ENCODE assay signal across 8 cellular contexts in genomic region chr19:57351867-57352266, GRCh38. TPM values are rescaled to one million over a fixed set of nuclear protein-coding genes. Genes with fewer than 3 reads are reported as not detected.
A peak's percentile ranks its signal among the peaks of the same experiment; 100 is the strongest.
DNase-seq lines count a peak whose midpoint lies in the region; ATAC-seq, FAIRE-seq and TF ChIP-seq lines count a peak whose summit lies in the region.

No MANE protein-coding gene starts in this region.

- H3K27ac ChIP-seq in GM23338 (ENCODE audit: low read depth) (no peak overlapping the region), VCaP (peak overlapping the region; percentile 78), heart right ventricle (peak overlapping the region in 9 of 10 donors; percentile 81 to 94 (median 90)), skin epidermis (peak overlapping the region in 17 of 21 experiments; percentile 16 to 92 (median 84)), small intestine (ENCODE audit: low read depth in 1 of 2, low read length in 1 of 2) (no peak overlapping the region)

- ATAC-seq in GM23338 (peak; percentile 8), heart right ventricle (peak in 6 of 8 donors; percentile 2 to 24 (median 19)), GM19023 (IDR thresholded peaks at IDR 0.05; ENCODE audit: unreplicated experiment) (no peak), GM18861 (IDR thresholded peaks at IDR 0.05; ENCODE audit: unreplicated experiment) (no peak)

- peaks cover 13% of the 10 kb centered on the region for H3K4me1 Mint-ChIP-seq in GM23338

- peaks cover 28% of the 10 kb centered on the region for H3K79me2 ChIP-seq in GM23338 (replicated peaks; ENCODE audit: insufficient read depth)

- intact Hi-C loops in heart right ventricle (cut with DNase I) = loop anchor here in 4 of 10 donors (1.0 to 5.0 kb wide), 4 partner anchors 11 to 112 kb away; partner anchors contain the start of genes ZNF460 (in 2 of the 4), ZNF805 (in 2 of the 4), TRAPPC2B (in 1 of the 4) and ZNF547 (in 1 of the 4)

- peaks cover 0 to 38% (median 3%) of the 10 kb centered on the region in 11 donors for H3K9me3 ChIP-seq in heart right ventricle
- H3K9me3 ChIP-seq in small intestine (ENCODE audit: control insufficient read depth, low read depth) = no peaks in the 10 kb centered on the region

- no peaks in the 10 kb centered on the region for H3K9me2 ChIP-seq in GM23338 (ENCODE audit: insufficient read depth)

- TF ChIP-seq CTCF in GM23338 (conservative IDR thresholded peaks at IDR 0.05; ENCODE audit: low read depth in 2 of 2) (no peak), VCaP (conservative IDR thresholded peaks at IDR 0.05) (no peak), heart right ventricle (IDR thresholded peaks at IDR 0.05) (no peak)

- H3K4me3 ChIP-seq in GM23338 (peak overlapping the region; percentile 98), heart right ventricle (peak overlapping the region; percentile 77 to 100 (median 92)), skin epidermis (peak overlapping the region; percentile 68 to 97 (median 88)), small intestine (ENCODE audit: low read depth in 1 of 2, low read length in 2 of 2) (peak overlapping the region in 1 of 2 donors; percentile 66)

- peak overlapping the region; percentile 99 for H3K4me3 Mint-ChIP-seq in GM23338

- H3K4me1 ChIP-seq in GM23338 (ENCODE audit: insufficient read depth) = peaks cover 13% of the 10 kb centered on the region
- H3K4me1 ChIP-seq in heart right ventricle = peaks cover 0 to 45% (median 25%) of the 10 kb centered on the region in 9 donors
- H3K4me1 ChIP-seq in small intestine (ENCODE audit: control insufficient read depth in 2 of 2, insufficient read depth in 1 of 2, low read depth in 1 of 2, low read length in 1 of 2) = peaks cover 2 to 10% of the 10 kb centered on the region in 2 donors

- peaks cover 13% of the 10 kb centered on the region for H3K27me3 Mint-ChIP-seq in GM23338 (ENCODE audit: insufficient read depth, low read depth, poor library complexity)

- H3K27ac Mint-ChIP-seq in GM23338 = peak overlapping the region; percentile 95

- H4K20me1 ChIP-seq in GM23338 (replicated peaks; ENCODE audit: insufficient read depth) = 0 out of 2 replicates have a peak, but pooled peaks cover 2% of the 10 kb centered on the region

- H3K27me3 ChIP-seq in GM23338 (ENCODE audit: insufficient read depth) (no peaks in the 10 kb centered on the region), heart right ventricle (no peaks in the 10 kb centered on the region), small intestine (ENCODE audit: control insufficient read depth in 2 of 2, insufficient read depth in 2 of 2, low read length in 2 of 2) (no peaks in the 10 kb centered on the region)

- no peak for FAIRE-seq in small intestine (lab: Jason Lieb, UNC)

- no peaks in the 10 kb centered on the region; the same call in 1 of the 2 replicates for H3K36me3 ChIP-seq in GM23338 (ENCODE audit: insufficient read depth)
- peaks cover 0 to 45% (median 30%) of the 10 kb centered on the region in 9 donors for H3K36me3 ChIP-seq in heart right ventricle
- H3K36me3 ChIP-seq in small intestine (ENCODE audit: control insufficient read depth in 2 of 2, insufficient read depth in 2 of 2, low read length in 2 of 2) = peaks cover 6 to 25% of the 10 kb centered on the region in 2 donors

- 14 to 16% methylated on average over 7 of the region's 7 CpGs for WGBS in heart right ventricle, 2 donors
- 24 to 32% (median 25%) methylated on average over 7 of the region's 7 CpGs for WGBS in small intestine, 3 donors

- peaks cover 30% of the 10 kb centered on the region for H3K36me3 Mint-ChIP-seq in GM23338 (ENCODE audit: low read depth)

- H2AFZ ChIP-seq in GM23338 = peak overlapping the region; percentile 78; the same call in 1 of the 2 replicates

- peak; percentile 19 for DNase-seq in GM23338 (ENCODE audit: low spot score)
- no peak for DNase-seq in heart right ventricle
- DNase-seq in small intestine = no peak
- no peak for DNase-seq in activated effector memory CD4-positive, alpha-beta T cell treated with anti-CD3 and anti-CD28 coated beads, Interleukin-2, amount 50 U/mL, for 16 hours

- peak overlapping the region; percentile 98 for H3K4me2 ChIP-seq in GM23338

- H3F3A ChIP-seq in GM23338 (replicated peaks; ENCODE audit: low read depth) = no peaks in the 10 kb centered on the region

- H3K9me3 Mint-ChIP-seq in GM23338 = no peaks in the 10 kb centered on the region; the same call in 2 of the 3 replicates

TF ChIP-seq in GM23338, 12 proteins besides CTCF, POLR2A, EP300 and RAD21 (continues in another document):
- TF ChIP-seq STAT1 (IDR thresholded peaks at IDR 0.05; ENCODE audit: unreplicated experiment) (no peak), REST (IDR thresholded peaks at IDR 0.05; ENCODE audit: unreplicated experiment) (no peak), JUNB (IDR thresholded peaks at IDR 0.05; ENCODE audit: unreplicated experiment) (no peak), EZH2phosphoT487 (IDR thresholded peaks at IDR 0.05; ENCODE audit: unreplicated experiment) (no peak), ZNF331 (CRISPR knock-in tag; IDR thresholded peaks at IDR 0.05; ENCODE audit: low read depth) (no peak), EZH2 (IDR thresholded peaks at IDR 0.05; ENCODE audit: low read depth, unreplicated experiment) (no peak), NANOG (IDR thresholded peaks at IDR 0.05; ENCODE audit: borderline replicate concordance) (no peak), ZNF114 (CRISPR knock-in tag; IDR thresholded peaks at IDR 0.05) (no peak)

RNA-seq across cellular contexts. Expression of gene ZNF304, which starts 0.8 kb away (rescaled TPM):
- 10.1 and 12.4 TPM in 2 replicates for total RNA-seq in GM23338 (2014; rRNA removed; shearing (Covaris generic))
- polyA plus RNA-seq in GM23338 (2016; fragmentation: Nextera tagmentation; extraction: Ambion mirVana) = 2.7 and 3.5 TPM in 2 replicates
- total RNA-seq in heart right ventricle = 10 to 100 TPM in 8 of 10 donors, 1 to 10 TPM in 2; 8.0 to 15.7 (median 11.4) TPM
- 1 to 10 TPM; 3.4 to 3.7 TPM for polyA plus RNA-seq in heart right ventricle
- 1 to 10 TPM in 2 of 3 donors, under 1 TPM in 1; 0.89 to 2.8 (median 1.1) TPM for polyA plus RNA-seq in small intestine

RNA-seq across cellular contexts. Expression of gene TRAPPC2B, which starts 11.5 kb away (rescaled TPM):
- total RNA-seq in GM23338 (2014; rRNA removed; shearing (Covaris generic)) = 17.1 and 24.1 TPM in 2 replicates
- polyA plus RNA-seq in GM23338 (2016; fragmentation: Nextera tagmentation; extraction: Ambion mirVana) (55.2 and 60.5 TPM in 2 replicates), heart right ventricle (10 to 100 TPM; 31.8 to 37.5 TPM), small intestine (10 to 100 TPM in 2 of 3 donors, 1 to 10 TPM in 1; 9.2 to 14.1 (median 14.1) TPM)
- total RNA-seq in heart right ventricle = 10 to 100 TPM in 7 of 10 donors, 1 to 10 TPM in 3; 8.1 to 18.8 (median 11.4) TPM

RNA-seq across cellular contexts. Expression of gene ZNF547, which starts 11.5 kb away (rescaled TPM):
- 4.9 and 5.1 TPM in 2 replicates for total RNA-seq in GM23338 (2014; rRNA removed; shearing (Covaris generic))
- polyA plus RNA-seq in GM23338 (2016; fragmentation: Nextera tagmentation; extraction: Ambion mirVana) (0.71 and 1.1 TPM in 2 replicates), heart right ventricle (1 to 10 TPM; 1.4 to 4.2 TPM), small intestine (1 to 10 TPM in 1 of 3 donors, under 1 TPM in 2; 0.27 to 1.3 (median 0.45) TPM)
- total RNA-seq in heart right ventricle = 1 to 10 TPM; 2.0 to 4.2 (median 2.8) TPM

RNA-seq across cellular contexts. Expression of gene ZNF543, which starts 31.6 kb away (rescaled TPM):
- total RNA-seq in GM23338 (2014; rRNA removed; shearing (Covaris generic)) = 10.3 and 12.6 TPM in 2 replicates
- polyA plus RNA-seq in GM23338 (2016; fragmentation: Nextera tagmentation; extraction: Ambion mirVana) = 2.4 and 3.1 TPM in 2 replicates
- 1 to 10 TPM; 5.5 to 9.2 (median 7.0) TPM for total RNA-seq in heart right ventricle
- 1 to 10 TPM in 1 of 2 donors, under 1 TPM in 1; 0.86 to 2.1 TPM for polyA plus RNA-seq in heart right ventricle
- 1 to 10 TPM in 1 of 3 donors, under 1 TPM in 2; 0.45 to 1.3 (median 0.54) TPM for polyA plus RNA-seq in small intestine

RNA-seq across cellular contexts. Expression of gene ZNF548, which starts 37.8 kb away (rescaled TPM):
- 7.4 and 9.8 TPM in 2 replicates for total RNA-seq in GM23338 (2014; rRNA removed; shearing (Covaris generic))
- 1.9 and 2.4 TPM in 2 replicates for polyA plus RNA-seq in GM23338 (2016; fragmentation: Nextera tagmentation; extraction: Ambion mirVana)
- 10 to 100 TPM; 12.7 to 18.8 (median 14.2) TPM for total RNA-seq in heart right ventricle
- polyA plus RNA-seq in heart right ventricle = 1 to 10 TPM; 5.3 to 7.8 TPM
- polyA plus RNA-seq in small intestine = 1 to 10 TPM; 2.2 to 5.4 (median 3.1) TPM

Comparison
In these comparisons a context has a peak if more than half of its experiments do, and no peak if none do; other contexts are left out.
1. ATAC-seq: peak in GM23338 (single experiment) and heart right ventricle (6 of 8); none in GM19023 (single experiment) and GM18861 (single experiment).
2. H3K27ac ChIP-seq: peak in VCaP (single experiment), heart right ventricle (9 of 10) and skin epidermis (17 of 21); none in GM23338 (single experiment) and small intestine (0 of 2).